13 cellular contexts compared by ENCODE assay signal in the genomic region with DNA sequence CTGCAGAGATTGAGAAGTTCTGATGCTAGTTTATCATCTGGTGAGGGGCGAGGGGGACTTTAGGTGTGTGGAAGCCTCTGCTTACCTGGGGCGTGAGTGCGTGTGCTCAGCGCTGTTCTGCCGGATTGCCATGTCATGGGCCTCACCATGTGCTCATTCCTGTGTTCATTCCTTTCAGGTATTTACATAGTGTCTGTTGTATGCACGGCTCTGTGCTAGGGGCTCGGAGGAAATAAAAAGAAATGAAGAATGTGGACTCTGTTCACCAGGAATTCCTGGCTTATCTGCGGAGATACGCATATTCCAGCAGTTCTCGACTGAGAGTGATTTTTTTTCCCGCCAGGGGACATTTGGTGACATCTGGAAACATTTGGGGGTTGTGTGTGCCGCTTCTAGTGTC.
DNase-seq lines count a peak whose midpoint lies in the region; ATAC-seq and TF ChIP-seq lines count a peak whose summit lies in the region.
"Had no signal": no experiment of that assay in that cellular context is flagged by ENCODE, and none has a peak within 500 bp of the region (broad histone marks: within the 10 kb centered on the region; RNA-seq: fewer than 3 reads in every experiment).

No MANE protein-coding gene starts in this region.

- H3K4me1 ChIP-seq in GM23338 (ENCODE audit: insufficient read depth) (peaks cover 12% of the 10 kb centered on the region; the same call in 1 of the 2 replicates), hepatocyte (ENCODE audit: insufficient read depth) (peaks cover 34% of the 10 kb centered on the region), sigmoid colon (peaks cover 0 to 32% (median 24%) of the 10 kb centered on the region in 4 donors)

- H3K9me2 ChIP-seq in GM23338 (ENCODE audit: insufficient read depth) (no peaks in the 10 kb centered on the region), hepatocyte (replicated peaks; ENCODE audit: insufficient read depth) (no peaks in the 10 kb centered on the region)

- H4K20me1 ChIP-seq in GM23338 (replicated peaks; ENCODE audit: insufficient read depth) = no peaks in the 10 kb centered on the region
- H4K20me1 ChIP-seq in hepatocyte (ENCODE audit: insufficient read depth, poor library complexity, severe bottlenecking) = no peaks in the 10 kb centered on the region

- H2AFZ ChIP-seq in GM23338 = no peak overlapping the region
- no peak overlapping the region for H2AFZ ChIP-seq in hepatocyte

- intact Hi-C loops in sigmoid colon (cut with DNase I) = no loop called here

- H3K4me2 ChIP-seq in GM23338 (no peak overlapping the region), hepatocyte (peak overlapping the region; percentile 17)

- H3K27ac Mint-ChIP-seq in GM23338 (peak overlapping the region; percentile 57; the same call in 1 of the 2 replicates), T-helper 17 cell (peak overlapping the region; percentile 79)
- H3K27ac Mint-ChIP-seq: HFFc6, nephron had no signal

- H3F3A ChIP-seq in GM23338 (replicated peaks; ENCODE audit: low read depth) = no peaks in the 10 kb centered on the region

- H3K4me3 ChIP-seq in GM23338 (no peak overlapping the region), hepatocyte (no peak overlapping the region), sigmoid colon (no peak overlapping the region)

- H3K9me3 ChIP-seq in T-helper 17 cell (ENCODE audit: control insufficient read depth, low read length, poor library complexity, severe bottlenecking) (no peaks in the 10 kb centered on the region), hepatocyte (ENCODE audit: low read depth) (no peaks in the 10 kb centered on the region), sigmoid colon (no peaks in the 10 kb centered on the region)

- no peaks in the 10 kb centered on the region for H3K9me3 Mint-ChIP-seq in GM23338
- H3K9me3 Mint-ChIP-seq: activated T-cell treated with anti-CD3 and anti-CD28 coated beads, Interleukin-2, amount 50 U/mL, for 4 hours; nephron had no signal

- no peak for TF ChIP-seq EP300 in sigmoid colon (IDR thresholded peaks at IDR 0.05)

- no peak for DNase-seq in GM23338 (ENCODE audit: low spot score)
- DNase-seq in T-helper 17 cell = no peak
- DNase-seq in hepatocyte (ENCODE audit: low spot score) = peak; percentile 72
- peak; percentile 9 for DNase-seq in sigmoid colon
- no peak for DNase-seq in AG08395 (ENCODE audit: low spot score)
- DNase-seq: activated T-cell treated with anti-CD3 and anti-CD28 coated beads, Interleukin-2, amount 50 U/mL, for 4 hours; central memory CD4-positive, alpha-beta T cell; foreskin fibroblast; HFFc6 had no signal

- no peak for TF ChIP-seq CTCF in GM23338 (conservative IDR thresholded peaks at IDR 0.05; ENCODE audit: low read depth in 2 of 2)
- TF ChIP-seq CTCF in hepatocyte (IDR thresholded peaks at IDR 0.05; ENCODE audit: poor library complexity) = no peak
- TF ChIP-seq CTCF in sigmoid colon (IDR thresholded peaks at IDR 0.05) = no peak

- H3K27me3 ChIP-seq in GM23338 (ENCODE audit: insufficient read depth) (no peaks in the 10 kb centered on the region), hepatocyte (no peaks in the 10 kb centered on the region), sigmoid colon (no peaks in the 10 kb centered on the region)

- no peak for TF ChIP-seq POLR2A in sigmoid colon (IDR thresholded peaks at IDR 0.05)

- H3K27me3 Mint-ChIP-seq in GM23338 (ENCODE audit: insufficient read depth, low read depth, poor library complexity) (peaks cover 5% of the 10 kb centered on the region), T-helper 17 cell (no peaks in the 10 kb centered on the region)
- H3K27me3 Mint-ChIP-seq: B cell had no signal

- H3K4me3 Mint-ChIP-seq in GM23338 = no peak overlapping the region
- no peak overlapping the region for H3K4me3 Mint-ChIP-seq in T-helper 17 cell
- H3K4me3 Mint-ChIP-seq: activated T-cell treated with anti-CD3 and anti-CD28 coated beads, Interleukin-2, amount 50 U/mL, for 4 hours; B cell; HFFc6; nephron had no signal

- H3K27ac ChIP-seq in GM23338 (ENCODE audit: low read depth) = no peak overlapping the region
- H3K27ac ChIP-seq in hepatocyte = peak overlapping the region; percentile 62
- H3K27ac ChIP-seq in sigmoid colon = no peak overlapping the region

- H3K4me1 Mint-ChIP-seq in GM23338 = peaks cover 41% of the 10 kb centered on the region
- H3K4me1 Mint-ChIP-seq in T-helper 17 cell = peaks cover 59% of the 10 kb centered on the region

- 22% methylated on average over 12 of the region's 12 CpGs for WGBS in hepatocyte (ENCODE audit: low lambda C conversion rate, missing lambda C conversion rate)
- 26 to 67% methylated on average over 12 of the region's 12 CpGs for WGBS in sigmoid colon, 2 donors

- H3K36me3 ChIP-seq in GM23338 (ENCODE audit: insufficient read depth) = no peaks in the 10 kb centered on the region
- no peaks in the 10 kb centered on the region for H3K36me3 ChIP-seq in hepatocyte (replicated peaks; ENCODE audit: insufficient read depth, low read depth)
- no peaks in the 10 kb centered on the region for H3K36me3 ChIP-seq in sigmoid colon

- ATAC-seq in GM23338 = peak; percentile 20; the same call in 2 of the 3 replicates
- ATAC-seq in T-helper 17 cell = no peak
- ATAC-seq in GM18520 (IDR thresholded peaks at IDR 0.05; ENCODE audit: unreplicated experiment) = no peak
- no peak for ATAC-seq in GM19324 (IDR thresholded peaks at IDR 0.05; ENCODE audit: low FRiP score, unreplicated experiment)
- ATAC-seq: activated T-cell treated with anti-CD3 and anti-CD28 coated beads, Interleukin-2, amount 50 U/mL, for 4 hours had no signal

- H3K79me2 ChIP-seq in GM23338 (replicated peaks; ENCODE audit: insufficient read depth) (no peaks in the 10 kb centered on the region), hepatocyte (no peaks in the 10 kb centered on the region)

- H3K36me3 Mint-ChIP-seq in GM23338 (ENCODE audit: low read depth) (no peaks in the 10 kb centered on the region), T-helper 17 cell (ENCODE audit: low read depth) (no peaks in the 10 kb centered on the region)

TF ChIP-seq in GM23338, 12 proteins besides CTCF, POLR2A, EP300 and RAD21:
- TF ChIP-seq, protein P1, sequence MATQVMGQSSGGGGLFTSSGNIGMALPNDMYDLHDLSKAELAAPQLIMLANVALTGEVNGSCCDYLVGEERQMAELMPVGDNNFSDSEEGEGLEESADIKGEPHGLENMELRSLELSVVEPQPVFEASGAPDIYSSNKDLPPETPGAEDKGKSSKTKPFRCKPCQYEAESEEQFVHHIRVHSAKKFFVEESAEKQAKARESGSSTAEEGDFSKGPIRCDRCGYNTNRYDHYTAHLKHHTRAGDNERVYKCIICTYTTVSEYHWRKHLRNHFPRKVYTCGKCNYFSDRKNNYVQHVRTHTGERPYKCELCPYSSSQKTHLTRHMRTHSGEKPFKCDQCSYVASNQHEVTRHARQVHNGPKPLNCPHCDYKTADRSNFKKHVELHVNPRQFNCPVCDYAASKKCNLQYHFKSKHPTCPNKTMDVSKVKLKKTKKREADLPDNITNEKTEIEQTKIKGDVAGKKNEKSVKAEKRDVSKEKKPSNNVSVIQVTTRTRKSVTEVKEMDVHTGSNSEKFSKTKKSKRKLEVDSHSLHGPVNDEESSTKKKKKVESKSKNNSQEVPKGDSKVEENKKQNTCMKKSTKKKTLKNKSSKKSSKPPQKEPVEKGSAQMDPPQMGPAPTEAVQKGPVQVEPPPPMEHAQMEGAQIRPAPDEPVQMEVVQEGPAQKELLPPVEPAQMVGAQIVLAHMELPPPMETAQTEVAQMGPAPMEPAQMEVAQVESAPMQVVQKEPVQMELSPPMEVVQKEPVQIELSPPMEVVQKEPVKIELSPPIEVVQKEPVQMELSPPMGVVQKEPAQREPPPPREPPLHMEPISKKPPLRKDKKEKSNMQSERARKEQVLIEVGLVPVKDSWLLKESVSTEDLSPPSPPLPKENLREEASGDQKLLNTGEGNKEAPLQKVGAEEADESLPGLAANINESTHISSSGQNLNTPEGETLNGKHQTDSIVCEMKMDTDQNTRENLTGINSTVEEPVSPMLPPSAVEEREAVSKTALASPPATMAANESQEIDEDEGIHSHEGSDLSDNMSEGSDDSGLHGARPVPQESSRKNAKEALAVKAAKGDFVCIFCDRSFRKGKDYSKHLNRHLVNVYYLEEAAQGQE (IDR thresholded peaks at IDR 0.05; ENCODE audit: unreplicated experiment) = no peak
- TF ChIP-seq ZNF114 (CRISPR knock-in tag; IDR thresholded peaks at IDR 0.05) (no peak), ZNF331 (CRISPR knock-in tag; IDR thresholded peaks at IDR 0.05; ENCODE audit: low read depth) (no peak), EZH2 (IDR thresholded peaks at IDR 0.05; ENCODE audit: low read depth, unreplicated experiment) (no peak), JUNB (IDR thresholded peaks at IDR 0.05; ENCODE audit: unreplicated experiment) (no peak), NANOG (IDR thresholded peaks at IDR 0.05; ENCODE audit: borderline replicate concordance) (no peak)

Comparison
In these comparisons a context has a peak if more than half of its experiments do, and no peak if none do; other contexts are left out.
1. DNase-seq: peak in hepatocyte (single experiment) and sigmoid colon (single experiment); none in GM23338 (single experiment), T-helper 17 cell (0 of 3) and AG08395 (single experiment).